ENCODE assay signal across 8 cellular contexts in the genomic region with DNA sequence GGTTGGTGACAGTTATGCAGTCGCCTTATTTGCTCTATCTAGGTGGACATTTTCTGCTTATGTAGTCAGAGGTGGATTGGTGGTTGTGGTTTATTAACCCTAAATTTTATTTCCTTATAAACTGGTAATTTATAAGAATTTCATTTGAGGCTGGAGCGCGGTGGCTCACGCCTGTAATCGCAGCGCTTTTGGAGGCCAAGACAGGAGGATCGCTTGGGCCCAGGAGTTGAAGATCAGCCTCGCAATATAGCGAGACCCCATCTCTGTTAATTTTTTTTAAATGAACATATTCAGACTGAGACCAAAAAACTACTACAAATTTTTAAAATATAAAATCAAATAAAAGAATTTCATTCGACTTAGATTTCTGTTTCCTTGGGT. TPM values are rescaled to one million over a fixed set of nuclear protein-coding genes. Genes with fewer than 3 reads are reported as not detected.
DNase-seq lines count a peak whose midpoint lies in the region; ATAC-seq, FAIRE-seq and TF ChIP-seq lines count a peak whose summit lies in the region.

No MANE protein-coding gene starts in this region.

- peaks cover 26% of the 10 kb centered on the region for H3K36me3 Mint-ChIP-seq in activated T-cell treated with anti-CD3 and anti-CD28 coated beads, Interleukin-2, amount 50 U/mL, for 24 hours (ENCODE audit: low read depth)
- H3K36me3 Mint-ChIP-seq in astrocyte (ENCODE audit: low read depth, unreplicated experiment), result peaks cover 6% of the 10 kb centered on the region

- FAIRE-seq in astrocyte (lab: Jason Lieb, UNC), result no peak

- TF ChIP-seq CTCF in astrocyte (IDR thresholded peaks at IDR 0.05; ENCODE audit: insufficient read depth, low read depth, low read length) (no peak), right lobe of liver (IDR thresholded peaks at IDR 0.05) (no peak), thyroid gland (IDR thresholded peaks at IDR 0.05) (no peak)

- DNase-seq in activated T-cell treated with anti-CD3 and anti-CD28 coated beads, Interleukin-2, amount 50 U/mL, for 24 hours, result no peak
- DNase-seq in activated T-cell treated with anti-CD3 and anti-CD28 coated beads, Interleukin-2, amount 50 U/mL, for 48 hours, result no peak
- DNase-seq in astrocyte (ENCODE audit: low read depth), result no peak
- DNase-seq in right lobe of liver, result no peak
- DNase-seq in thyroid gland, result no peak
- DNase-seq in retina, result no peak
- DNase-seq in AML-193 (lab: John Stamatoyannopoulos, UW), result no peak
- no peak for DNase-seq in A172 (ENCODE audit: low spot score)

- no peaks in the 10 kb centered on the region for H3K36me3 ChIP-seq in astrocyte (ENCODE audit: insufficient read depth, low read length)
- H3K36me3 ChIP-seq in right lobe of liver, result no peaks in the 10 kb centered on the region
- no peaks in the 10 kb centered on the region for H3K36me3 ChIP-seq in thyroid gland

- no peaks in the 10 kb centered on the region for H3K9me3 Mint-ChIP-seq in activated T-cell treated with anti-CD3 and anti-CD28 coated beads, Interleukin-2, amount 50 U/mL, for 24 hours
- no peaks in the 10 kb centered on the region for H3K9me3 Mint-ChIP-seq in astrocyte (ENCODE audit: unreplicated experiment)

- H3K4me1 Mint-ChIP-seq in activated T-cell treated with anti-CD3 and anti-CD28 coated beads, Interleukin-2, amount 50 U/mL, for 24 hours (ENCODE audit: low read depth), result peaks cover 35% of the 10 kb centered on the region
- H3K4me1 Mint-ChIP-seq in astrocyte (ENCODE audit: low read depth, unreplicated experiment), result peaks cover 9% of the 10 kb centered on the region

- peaks cover 57% of the 10 kb centered on the region for H3K79me2 ChIP-seq in astrocyte (ENCODE audit: insufficient read depth, low read length)

- no peaks in the 10 kb centered on the region for H3K27me3 Mint-ChIP-seq in activated T-cell treated with anti-CD3 and anti-CD28 coated beads, Interleukin-2, amount 50 U/mL, for 24 hours
- H3K27me3 Mint-ChIP-seq in astrocyte (ENCODE audit: low read depth, unreplicated experiment), result no peaks in the 10 kb centered on the region

- H3K4me3 Mint-ChIP-seq in activated T-cell treated with anti-CD3 and anti-CD28 coated beads, Interleukin-2, amount 50 U/mL, for 24 hours, result peak overlapping the region; percentile 90
- peak overlapping the region; percentile 99 for H3K4me3 Mint-ChIP-seq in astrocyte (ENCODE audit: unreplicated experiment)

- intact Hi-C loops in right lobe of liver (cut with DNase I) (no loop called here), thyroid gland (cut with DNase I) (no loop called here)

- H3K9me3 ChIP-seq in astrocyte (ENCODE audit: insufficient read depth, low read depth, low read length) (peaks cover 2% of the 10 kb centered on the region), right lobe of liver (no peaks in the 10 kb centered on the region), thyroid gland (no peaks in the 10 kb centered on the region)

- ATAC-seq in right lobe of liver, result no peak

- no peak overlapping the region for H2AFZ ChIP-seq in astrocyte (ENCODE audit: low read depth, low read length)

- peak overlapping the region; percentile 99 for H3K9ac ChIP-seq in astrocyte (ENCODE audit: low read length)

- H3K27ac Mint-ChIP-seq in activated T-cell treated with anti-CD3 and anti-CD28 coated beads, Interleukin-2, amount 50 U/mL, for 24 hours, result peak overlapping the region; percentile 85
- peak overlapping the region; percentile 98 for H3K27ac Mint-ChIP-seq in astrocyte (ENCODE audit: unreplicated experiment)

- 76% methylated on average over 10 of the region's 10 CpGs for WGBS in right lobe of liver (ENCODE audit: insufficient coverage, low coverage, low lambda C conversion rate, missing lambda C conversion rate)
- WGBS in thyroid gland, 2 donors, result 60 to 71% methylated on average over 10 of the region's 10 CpGs

- H3K27ac ChIP-seq in astrocyte (ENCODE audit: low read depth, low read length), result peak overlapping the region; percentile 99
- peak overlapping the region in 2 of 3 donors; percentile 87 to 99 for H3K27ac ChIP-seq in right lobe of liver
- H3K27ac ChIP-seq in thyroid gland, result peak overlapping the region in 1 of 3 donors; percentile 94

- TF ChIP-seq POLR2A in right lobe of liver (IDR thresholded peaks at IDR 0.05) (no peak), thyroid gland (IDR thresholded peaks at IDR 0.05) (no peak)

- peak overlapping the region; percentile 85 for H3K4me2 ChIP-seq in astrocyte (ENCODE audit: low read length)

- peaks cover 52% of the 10 kb centered on the region for H4K20me1 ChIP-seq in astrocyte (ENCODE audit: insufficient read depth, low read length)

- H3K4me1 ChIP-seq in astrocyte (ENCODE audit: insufficient read depth, low read length) (no peaks in the 10 kb centered on the region), right lobe of liver (peaks cover 0 to 11% (median 0%) of the 10 kb centered on the region in 4 donors), thyroid gland (peaks cover 13 to 22% of the 10 kb centered on the region in 2 donors)

- H3K27me3 ChIP-seq in astrocyte (ENCODE audit: insufficient read depth, low read length) (no peaks in the 10 kb centered on the region), right lobe of liver (no peaks in the 10 kb centered on the region), thyroid gland (no peaks in the 10 kb centered on the region)

- H3K4me3 ChIP-seq in astrocyte (ENCODE audit: insufficient read depth, low read depth, low read length) (peak overlapping the region; percentile 93), right lobe of liver (peak overlapping the region; percentile 79 to 97 (median 93)), thyroid gland (replicated peaks in 1 of 3) (peak overlapping the region in 2 of 3 donors; percentile 52 to 98)

RNA-seq across cellular contexts. Expression of a gene that starts 0.8 kb away (rescaled TPM):
- total RNA-seq in astrocyte (20.4 and 20.5 TPM in 2 replicates), right lobe of liver (1 to 10 TPM; 2.7 to 5.4 (median 4.6) TPM), thyroid gland (10 to 100 TPM; 14.5 to 24.3 (median 21.7) TPM)
- 18.8 and 23.0 TPM in 2 replicates for total RNA-seq in A172 (2014; rRNA removed; shearing (Covaris generic))

RNA-seq across cellular contexts. Expression of a gene that starts 20.6 kb away (rescaled TPM):
- total RNA-seq in astrocyte (not detected in 2 replicates), right lobe of liver (10 to 100 TPM; 10.4 to 28.5 (median 21.5) TPM), thyroid gland (1 to 10 TPM; 4.9 to 8.4 (median 6.2) TPM)
- 15.5 and 24.8 TPM in 2 replicates for total RNA-seq in A172 (2014; rRNA removed; shearing (Covaris generic))

RNA-seq across cellular contexts. Expression of a gene that starts 39.1 kb away (rescaled TPM):
- total RNA-seq in astrocyte, result 75.7 and 78.8 TPM in 2 replicates
- 10 to 100 TPM; 21.9 to 33.5 (median 24.9) TPM for total RNA-seq in right lobe of liver
- total RNA-seq in thyroid gland, result 10 to 100 TPM; 18.7 to 57.0 (median 30.9) TPM
- total RNA-seq in A172 (2014; rRNA removed; shearing (Covaris generic)), result 66.7 and 69.2 TPM in 2 replicates

RNA-seq across cellular contexts. Expression of a gene that starts 59.4 kb away (rescaled TPM):
- total RNA-seq in astrocyte (201 and 236 TPM in 2 replicates), right lobe of liver (1 to 10 TPM in 4 of 6 experiments, under 1 TPM in 2; 0.71 to 8.5 (median 1.0) TPM), thyroid gland (10 to 100 TPM in 2 of 4 donors, 1 to 10 TPM in 2; 6.3 to 21.6 (median 8.7) TPM)
- 0.78 and 1.9 TPM in 2 replicates for total RNA-seq in A172 (2014; rRNA removed; shearing (Covaris generic))
